Comparison of ENCODE assay signal across 23 cellular contexts in genomic region chr12:62254967-62255366, GRCh38. TPM values are rescaled to one million over a fixed set of nuclear protein-coding genes. Genes with fewer than 3 reads are reported as not detected.
A peak's percentile ranks its signal among the peaks of the same experiment; 100 is the strongest.
DNase-seq lines count a peak whose midpoint lies in the region; ATAC-seq, FAIRE-seq and TF ChIP-seq lines count a peak whose summit lies in the region.
"Had no signal": no experiment of that assay in that cellular context is flagged by ENCODE, and none has a peak within 500 bp of the region (broad histone marks: within the 10 kb centered on the region; RNA-seq: fewer than 3 reads in every experiment).

No MANE protein-coding gene starts in this region.

- no peaks in the 10 kb centered on the region for H3K27me3 Mint-ChIP-seq in CD4-positive, CD25-positive, alpha-beta regulatory T cell
- H3K27me3 Mint-ChIP-seq: B cell; CD4-positive, alpha-beta memory T cell; CD8-positive, alpha-beta memory T cell had no signal

- peak overlapping the region in 2 of 3 donors; percentile 76 to 99 for H3K27ac Mint-ChIP-seq in CD4-positive, CD25-positive, alpha-beta regulatory T cell
- H3K27ac Mint-ChIP-seq: B cell; CD4-positive, alpha-beta memory T cell; CD8-positive, alpha-beta memory T cell had no signal

- peaks cover 2% of the 10 kb centered on the region for H3K36me3 ChIP-seq in CD4-positive, CD25-positive, alpha-beta regulatory T cell (ENCODE audit: control insufficient read depth, insufficient read depth, low read length)
- peaks cover 17% of the 10 kb centered on the region; the same call in 2 of the 3 replicates for H3K36me3 ChIP-seq in K562 (ENCODE audit: control insufficient read depth, insufficient read depth, low read length)

- DNase-seq in A549 (ENCODE audit: low read depth in 1 of 2, low spot score in 1 of 2) = no peak
- DNase-seq in CD4-positive, CD25-positive, alpha-beta regulatory T cell = no peak
- no peak for DNase-seq in K562 (ENCODE audit: extremely low read depth in 1 of 4, low spot score in 3 of 4)
- DNase-seq in NCI-H1930 (lab: John Stamatoyannopoulos, UW) = no peak
- DNase-seq: 8988T; AML-193; CD4-positive, alpha-beta memory T cell; CD8-positive, alpha-beta memory T cell; COR-L47; DMS 273 treated with DMSO at 0.1 percent for 48 hours; DMS153; DMS53; DMS79; DND-41; EL; GF-D8 had no signal

- no peaks in the 10 kb centered on the region for H3K27me3 ChIP-seq in CD4-positive, CD25-positive, alpha-beta regulatory T cell (ENCODE audit: control insufficient read depth, insufficient read depth, low read length)
- H3K27me3 ChIP-seq in K562 (ENCODE audit: control insufficient read depth in 2 of 2, insufficient read depth in 2 of 2, low read length in 2 of 2) = no peaks in the 10 kb centered on the region
- H3K27me3 ChIP-seq: BLaER1 treated with 17β-estradiol and CSF1 and Interleukin-3, amounts not matched to agents 10 nM and 100 nM had no signal

- H3K9me1 ChIP-seq in K562 (ENCODE audit: control insufficient read depth, insufficient read depth, low read length) = no peaks in the 10 kb centered on the region

- no peaks in the 10 kb centered on the region for H3K9me3 Mint-ChIP-seq in CD4-positive, CD25-positive, alpha-beta regulatory T cell
- H3K9me3 Mint-ChIP-seq: CD4-positive, alpha-beta memory T cell; CD8-positive, alpha-beta memory T cell had no signal

- ATAC-seq in A549 (no peak), K562 (no peak), HG03280 (IDR thresholded peaks at IDR 0.05; ENCODE audit: unreplicated experiment) (no peak)
- no peak for ATAC-seq in CD4-positive, CD25-positive, alpha-beta regulatory T cell (ENCODE audit: low read depth in 2 of 2)

- 0 out of 3 replicates have a peak, but pooled peaks cover 4% of the 10 kb centered on the region for H3K4me1 ChIP-seq in A549
- peaks cover 49% of the 10 kb centered on the region for H3K4me1 ChIP-seq in CD4-positive, CD25-positive, alpha-beta regulatory T cell (ENCODE audit: control insufficient read depth, insufficient read depth, low read length, poor library complexity, severe bottlenecking)
- H3K4me1 ChIP-seq in K562 (replicated peaks in 1 of 2; ENCODE audit: control insufficient read depth in 2 of 2, insufficient read depth in 2 of 2, low read length in 2 of 2) = peaks cover 6 to 30% of the 10 kb centered on the region in 2 experiments; a peak in 4 of 5 replicates

- TF ChIP-seq EP300 in A549 (IDR thresholded peaks at IDR 0.05) (no peak), K562 (IDR thresholded peaks at IDR 0.05; ENCODE audit: low read length) (no peak)

- no peak overlapping the region for H3K9ac ChIP-seq in K562 (ENCODE audit: insufficient read depth in 1 of 2, low read depth in 2 of 2, low read length in 2 of 2)
- H3K9ac ChIP-seq: BLaER1 treated with 17β-estradiol and CSF1 and Interleukin-3, amounts not matched to agents 10 nM and 100 nM had no signal

- peaks cover 40% of the 10 kb centered on the region for H3K79me2 ChIP-seq in K562 (ENCODE audit: control insufficient read depth, insufficient read depth, low read length)

- FAIRE-seq in A549 (lab: Jason Lieb, UNC) = no peak
- no peak for FAIRE-seq in K562 (lab: Jason Lieb, UNC)
- FAIRE-seq: A204.1, GM12891, GM19239 had no signal

- H3K4me1 Mint-ChIP-seq in CD4-positive, CD25-positive, alpha-beta regulatory T cell = peaks cover 33 to 87% (median 50%) of the 10 kb centered on the region in 4 donors

- H3K9me3 ChIP-seq in A549 (no peaks in the 10 kb centered on the region), K562 (replicated peaks; ENCODE audit: control insufficient read depth, insufficient read depth, low read depth, low read length) (no peaks in the 10 kb centered on the region)
- H3K9me3 ChIP-seq in CD4-positive, CD25-positive, alpha-beta regulatory T cell (ENCODE audit: control insufficient read depth in 2 of 2, low read length in 2 of 2) = no peaks in the 10 kb centered on the region
- H3K9me3 ChIP-seq: BLaER1 treated with 17β-estradiol and CSF1 and Interleukin-3, amounts not matched to agents 10 nM and 100 nM had no signal

- POLR2A ChIA-PET in A549 (lab: Yijun Ruan, JAX) (no interaction called here), K562 (lab: Yijun Ruan, JAX) (no interaction called here)

- no peak for TF ChIP-seq RAD21 in A549 (conservative IDR thresholded peaks at IDR 0.05 in 1 of 2, IDR thresholded peaks at IDR 0.05 in 1 of 2)
- no peak for TF ChIP-seq RAD21 in K562 (CRISPR knock-in tag; conservative IDR thresholded peaks at IDR 0.05 in 1 of 2, IDR thresholded peaks at IDR 0.05 in 1 of 2)

- H2AFZ ChIP-seq in K562 (ENCODE audit: low read depth, low read length) = no peak overlapping the region

- no TSS peak for BruUV-seq in K562 (replicated peaks; lab: Mats Ljungman, UMichigan)

- H4K20me1 ChIP-seq in K562 (replicated peaks; ENCODE audit: control insufficient read depth, insufficient read depth, low read length) = no peaks in the 10 kb centered on the region
- H4K20me1 ChIP-seq: BLaER1 treated with 17β-estradiol and CSF1 and Interleukin-3, amounts not matched to agents 10 nM and 100 nM had no signal

- in situ Hi-C loops in K562 (cut with MboI) = no loop called here

- TF ChIP-seq CTCF in A549 (IDR thresholded peaks at IDR 0.05) (no peak), K562 (IDR thresholded peaks at IDR 0.05 in 2 of 3, conservative IDR thresholded peaks at IDR 0.05 in 1 of 3; ENCODE audit: insufficient read depth in 2 of 3, low read depth in 1 of 3, low read length in 3 of 3) (no peak)

- TF ChIP-seq POLR2A in A549 (IDR thresholded peaks at IDR 0.05; ENCODE audit: low read length) = no peak
- TF ChIP-seq POLR2A in K562 (conservative IDR thresholded peaks at IDR 0.05) = no peak

- H3K4me3 ChIP-seq in A549 = no peak overlapping the region
- peak overlapping the region; percentile 8 for H3K4me3 ChIP-seq in CD4-positive, CD25-positive, alpha-beta regulatory T cell (ENCODE audit: low read depth, low read length)
- no peak overlapping the region for H3K4me3 ChIP-seq in K562
- H3K4me3 ChIP-seq: BLaER1 treated with 17β-estradiol and CSF1 and Interleukin-3, amounts not matched to agents 10 nM and 100 nM had no signal

- 81% methylated on average over 3 of the region's 3 CpGs for WGBS in A549 (ENCODE audit: missing lambda C conversion rate)
- 60% methylated on average over 3 of the region's 3 CpGs for WGBS in K562 (ENCODE audit: insufficient coverage, low coverage, missing lambda C conversion rate)

- CTCF ChIA-PET in A549 (lab: Yijun Ruan, JAX) = interaction anchor here (1.0 kb wide), 1 partner anchor 62 kb away, joined by 3 read pairs; a partner anchor contains a TSS
- CTCF ChIA-PET in K562 (lab: Yijun Ruan, JAX; ENCODE audit: low intra/inter-chr PET ratio) = no interaction called here

- H3K36me3 Mint-ChIP-seq in CD4-positive, CD25-positive, alpha-beta regulatory T cell = peaks cover 18% of the 10 kb centered on the region

- H3K4me2 ChIP-seq in A549 (no peak overlapping the region), K562 (ENCODE audit: insufficient read depth, low read length) (no peak overlapping the region)
- H3K4me2 ChIP-seq: BLaER1 treated with 17β-estradiol and CSF1 and Interleukin-3, amounts not matched to agents 10 nM and 100 nM had no signal

- peak overlapping the region in 1 of 4 donors; percentile 9 for H3K4me3 Mint-ChIP-seq in CD4-positive, CD25-positive, alpha-beta regulatory T cell
- H3K4me3 Mint-ChIP-seq: B cell; CD4-positive, alpha-beta memory T cell; CD8-positive, alpha-beta memory T cell had no signal

- intact Hi-C loops in K562 (cut with micrococcal nuclease) = no loop called here

- H3K27ac ChIP-seq in A549 (no peak overlapping the region), K562 (ENCODE audit: extremely low read depth, low read depth, low read length) (no peak overlapping the region)
- no peak overlapping the region for H3K27ac ChIP-seq in CD4-positive, CD25-positive, alpha-beta regulatory T cell (ENCODE audit: insufficient read depth, low read length, poor library complexity, severe bottlenecking)
- H3K27ac ChIP-seq: BLaER1 treated with 17β-estradiol and CSF1 and Interleukin-3, amounts not matched to agents 10 nM and 100 nM; C4-2B had no signal

TF ChIP-seq in A549, 52 proteins besides CTCF, POLR2A, EP300 and RAD21 (continues in another document):
- TF ChIP-seq MAFK (IDR thresholded peaks at IDR 0.05; ENCODE audit: partially characterized antibody) = peak; percentile 57

TF ChIP-seq in K562, 482 proteins besides CTCF, POLR2A, EP300 and RAD21 (continues in another document):
- no peak for TF ChIP-seq CHCHD3 (CRISPR knock-in tag; IDR thresholded peaks at IDR 0.05)

RNA-seq across cellular contexts. Expression of gene USP15, which starts 5.2 kb away (rescaled TPM):
- polyA plus RNA-seq in A549 (2011; rRNA removed) (56.4 and 67.6 TPM in 2 replicates), A549 (2017; fragmentation: RNase III; extraction: RNeasy Plus Mini Kit Qiagen cat#74134 plus additional on column Dnase treatment) (25.4 to 30.4 TPM (median 29.9 TPM) in 3 replicates), K562 (2011; rRNA removed) (175 and 204 TPM in 2 replicates), K562 (2014; fragmentation: Illumina TruSeq; extraction: Trizol) (152 and 177 TPM in 2 replicates), K562 (2014; fragmentation: Nextera tagmentation; extraction: Ambion mirVana) (100 to 1,000 TPM; 182 to 253 TPM), K562 (2014; rRNA removed) (123 and 140 TPM in 2 replicates)
- 10.8 and 15.3 TPM in 2 replicates for polyA plus RNA-seq in A549 (2012; cell fraction: cytosol; rRNA removed)
- polyA plus RNA-seq in A549 (2012; cell fraction: nucleus; rRNA removed) = 12.8 and 14.6 TPM in 2 replicates
- polyA minus RNA-seq in A549 (2011; rRNA and poly(A)+ RNA removed) = 42.5 and 65.5 TPM in 2 replicates
- total RNA-seq in CD4-positive, CD25-positive, alpha-beta regulatory T cell = 417 TPM
- polyA plus RNA-seq in CD4-positive, CD25-positive, alpha-beta regulatory T cell = 100 to 1,000 TPM; 183 to 214 (median 201) TPM
- total RNA-seq in K562 (2011; cell fraction: chromatin; rRNA removed; ENCODE audit: low replicate concordance) = 187 and 674 TPM in 2 replicates
- 113 and 135 TPM in 2 replicates for total RNA-seq in K562 (2011; cell fraction: nucleolus; rRNA removed)
- total RNA-seq in K562 (2011; cell fraction: nucleoplasm; rRNA removed) = 225 and 292 TPM in 2 replicates
- total RNA-seq in K562 (2014; rRNA removed) (131 and 140 TPM in 2 replicates), K562 (2014; rRNA removed; fragmentation: Illumina TruSeq; extraction: Trizol) (272 and 284 TPM in 2 replicates), K562 (2015; rRNA removed; fragmentation: Illumina TruSeq; extraction: Trizol) (155 and 174 TPM in 2 replicates), K562 (2021) (184 and 189 TPM in 2 replicates)
- polyA plus RNA-seq in K562 (2011; cell fraction: cytosol; rRNA removed) = 29.1 and 75.2 TPM in 2 replicates
- 218 and 401 TPM in 2 replicates for polyA plus RNA-seq in K562 (2011; cell fraction: nucleus; rRNA removed)
- polyA plus RNA-seq in K562 (2012) = 92.9 and 182 TPM in 2 replicates
- 720 and 762 TPM in 2 replicates for polyA minus RNA-seq in K562 (2011; rRNA and poly(A)+ RNA removed)
- 52.1 and 62.0 TPM in 2 replicates for polyA minus RNA-seq in K562 (2011; cell fraction: cytosol; rRNA and poly(A)+ RNA removed)
- polyA minus RNA-seq in K562 (2011; cell fraction: nucleus; rRNA and poly(A)+ RNA removed) = 408 and 684 TPM in 2 replicates

Comparison
In these comparisons a context has a peak if more than half of its experiments do, and no peak if none do; other contexts are left out.
1. Of the 35 proteins assayed by ChIP-seq in both K562 and A549: peak only in K562: none; only in A549: MAFK; in both: none; in neither: 34.